ENCODE assay signal across 10 cellular contexts in genomic region chr17:38585056-38585804, GRCh38. TPM values are rescaled to one million over a fixed set of nuclear protein-coding genes. Genes with fewer than 3 reads are reported as not detected.
DNase-seq lines count a peak whose midpoint lies in the region; ATAC-seq, FAIRE-seq and TF ChIP-seq lines count a peak whose summit lies in the region.
"Had no signal": no experiment of that assay in that cellular context is flagged by ENCODE, and none has a peak within 500 bp of the region (broad histone marks: within the 10 kb centered on the region; RNA-seq: fewer than 3 reads in every experiment).

No MANE protein-coding gene starts in this region.

- H3K18ac ChIP-seq in H9 (ENCODE audit: insufficient read length, low read depth, low read length), result no peak overlapping the region

- H3K4me1 ChIP-seq in H9 (ENCODE audit: insufficient read depth, low read length), result no peaks in the 10 kb centered on the region
- peaks cover 51% of the 10 kb centered on the region for H3K4me1 ChIP-seq in PC-9 (replicated peaks; ENCODE audit: insufficient read depth)
- H3K4me1 ChIP-seq in MM.1S (ENCODE audit: low read length), result no peaks in the 10 kb centered on the region
- H3K4me1 ChIP-seq: prostate gland had no signal

- CTCF ChIA-PET in PC-9 (lab: Charles Lee), result interaction anchor here (0.5 to 2.0 kb wide), 6 partner anchors 18 to 162 kb away, joined by 3 to 27 read pairs (median 6); no protein-coding TSS in a partner anchor

- no peak overlapping the region for H2BK5ac ChIP-seq in H9 (ENCODE audit: insufficient read length, low read length)

- no peak overlapping the region for H2BK15ac ChIP-seq in H9 (ENCODE audit: low read depth, low read length)

- no peak overlapping the region for H2BK12ac ChIP-seq in H9 (ENCODE audit: insufficient read length, low read depth, low read length)

- no peaks in the 10 kb centered on the region for H4K20me1 ChIP-seq in H9 (ENCODE audit: control insufficient read depth, insufficient read depth, insufficient read length)
- H4K20me1 ChIP-seq in PC-9 (ENCODE audit: insufficient read depth), result 0 out of 2 replicates have a peak, but pooled peaks cover 3% of the 10 kb centered on the region
- H4K20me1 ChIP-seq in MM.1S (ENCODE audit: insufficient read depth, low read length), result no peaks in the 10 kb centered on the region

- H3K27me3 ChIP-seq in H9 (ENCODE audit: insufficient read depth, low read length) (peaks cover 1% of the 10 kb centered on the region; the same call in 1 of the 2 replicates), PC-9 (ENCODE audit: insufficient read depth, low read depth) (no peaks in the 10 kb centered on the region), MM.1S (replicated peaks; ENCODE audit: insufficient read depth, low read length) (peaks cover 74% of the 10 kb centered on the region)

- no peak overlapping the region for H2BK120ac ChIP-seq in H9 (ENCODE audit: low read depth, low read length, poor library complexity, severe bottlenecking)

- no peak overlapping the region for H4K5ac ChIP-seq in H9 (ENCODE audit: insufficient read length, low read depth, low read length)

- H3T11ph ChIP-seq in H9 (ENCODE audit: low read length), result no peak overlapping the region

- H3F3A ChIP-seq in PC-9 (ENCODE audit: insufficient read depth, low read depth) (peaks cover 36% of the 10 kb centered on the region), MM.1S (ENCODE audit: insufficient read depth, low read length) (no peaks in the 10 kb centered on the region)

- H3K4me2 ChIP-seq in H9 (ENCODE audit: insufficient read depth, insufficient read length, low read length), result no peak overlapping the region
- H3K4me2 ChIP-seq in PC-9, result peak overlapping the region; percentile 75
- H3K4me2 ChIP-seq in MM.1S (ENCODE audit: low read depth, low read length), result no peak overlapping the region; the same call in 1 of the 2 replicates

- peaks cover 45 to 60% of the 10 kb centered on the region in 2 experiments for H3K4me1 Mint-ChIP-seq in H9

- H3K14ac ChIP-seq in H9 (ENCODE audit: insufficient read depth, low read length), result no peak overlapping the region

- no peak for FAIRE-seq in D721Med (lab: Jason Lieb, UNC)

- H3K4me3 ChIP-seq in PC-9, result peak overlapping the region; percentile 34; the same call in 1 of the 2 replicates
- no peak overlapping the region for H3K4me3 ChIP-seq in MM.1S (ENCODE audit: low read length)
- H3K4me3 ChIP-seq: prostate gland had no signal

- no peak overlapping the region for H3K4ac ChIP-seq in H9 (ENCODE audit: low read depth, low read length)

- H3K36me3 ChIP-seq in PC-9 (ENCODE audit: low read depth), result no peaks in the 10 kb centered on the region
- H3K36me3 ChIP-seq in MM.1S (replicated peaks; ENCODE audit: insufficient read depth, low read length), result no peaks in the 10 kb centered on the region
- H3K36me3 ChIP-seq: prostate gland had no signal

- H3K23ac ChIP-seq in H9 (ENCODE audit: insufficient read length, low read depth, low read length), result no peak overlapping the region

- TF ChIP-seq CTCF in H9 (conservative IDR thresholded peaks at IDR 0.05) (no peak), PC-9 (conservative IDR thresholded peaks at IDR 0.05) (no peak), D721Med (IDR thresholded peaks at IDR 0.05; ENCODE audit: insufficient read depth, missing control alignments) (no peak), MM.1S (IDR thresholded peaks at IDR 0.05; ENCODE audit: low read length) (no peak)

- H3K56ac ChIP-seq in H9 (ENCODE audit: insufficient read length, low read depth, low read length), result no peak overlapping the region

- H2AFZ ChIP-seq in H9 (ENCODE audit: low read length), result no peak overlapping the region
- peak overlapping the region; percentile 66; the same call in 1 of the 2 replicates for H2AFZ ChIP-seq in PC-9
- H2AFZ ChIP-seq in MM.1S (ENCODE audit: low read length), result no peak overlapping the region

- ATAC-seq in left colon (peak; percentile 75), HG03108 (IDR thresholded peaks at IDR 0.05; ENCODE audit: unreplicated experiment) (no peak)

- peak overlapping the region in 1 of 3 experiments; percentile 87; a peak in 2 of 7 replicates for H3K27ac Mint-ChIP-seq in H9
- H3K27ac Mint-ChIP-seq: stimulated activated naive CD8-positive, alpha-beta T cell treated with anti-CD3 and anti-CD28 coated beads, Interleukin-15, amount 100 ng/mL, for 72 hours had no signal

- no peaks in the 10 kb centered on the region for H3K23me2 ChIP-seq in H9 (ENCODE audit: insufficient read length, low read depth, low read length, poor library complexity, severe bottlenecking)

- no peak overlapping the region for H2BK20ac ChIP-seq in H9 (ENCODE audit: low read depth, low read length, poor library complexity, severe bottlenecking)

- no peak overlapping the region for H4K91ac ChIP-seq in H9 (ENCODE audit: insufficient read length, low read depth, low read length)

- no TSS peak for BruUV-seq in PC-9 (replicated peaks; lab: Mats Ljungman, UMichigan)

- DNase-seq in COR-L47 (lab: John Stamatoyannopoulos, UW) (peak; percentile 77), H9 (peak; percentile 81), PC-9 (peak; percentile 55 to 82), left colon (peak in 1 of 2 donors; percentile 25), D721Med (ENCODE audit: insufficient read length, low spot score) (no peak), MM.1S (no peak), NCI-H524 treated with DMSO at 0.1 percent for 48 hours (lab: John Stamatoyannopoulos, UW) (no peak)

- H3K9me2 ChIP-seq in PC-9 (ENCODE audit: insufficient read depth), result no peaks in the 10 kb centered on the region
- H3K9me2 ChIP-seq in MM.1S (replicated peaks; ENCODE audit: insufficient read depth, low read length), result no peaks in the 10 kb centered on the region

- H3K27me3 Mint-ChIP-seq in H9 (ENCODE audit: low read depth), result peaks cover 58% of the 10 kb centered on the region

- H3K9me3 ChIP-seq in H9 (ENCODE audit: control insufficient read depth, low read depth, low read length) (no peaks in the 10 kb centered on the region), PC-9 (ENCODE audit: insufficient read depth, low read depth) (no peaks in the 10 kb centered on the region), MM.1S (replicated peaks; ENCODE audit: insufficient read depth, low read length) (no peaks in the 10 kb centered on the region)
- H3K9me3 ChIP-seq: prostate gland had no signal

- H3K9me3 Mint-ChIP-seq in H9, result no peaks in the 10 kb centered on the region
- H3K9me3 Mint-ChIP-seq: stimulated activated naive CD8-positive, alpha-beta T cell treated with anti-CD3 and anti-CD28 coated beads, Interleukin-15, amount 100 ng/mL, for 72 hours had no signal

- no peak overlapping the region for H3K9ac ChIP-seq in H9 (ENCODE audit: extremely low read depth, insufficient read length, low read length)
- no peak overlapping the region for H3K9ac ChIP-seq in MM.1S (ENCODE audit: low read length)

- H3K27ac ChIP-seq in H9 (ENCODE audit: insufficient read length, low read depth, low read length) (no peak overlapping the region), PC-9 (peak overlapping the region; percentile 84), MM.1S (ENCODE audit: low read length) (no peak overlapping the region)
- H3K27ac ChIP-seq: prostate gland had no signal

- no peaks in the 10 kb centered on the region for H3K79me1 ChIP-seq in H9 (ENCODE audit: insufficient read depth, low read depth, low read length, poor library complexity, severe bottlenecking)

- no peak overlapping the region for H4K8ac ChIP-seq in H9 (replicated peaks; ENCODE audit: insufficient read length, low read depth, low read length)

- POLR2A ChIA-PET in PC-9 (lab: Charles Lee; ENCODE audit: unreplicated experiment), result interaction anchor here (0.6 kb wide), 2 partner anchors 12 to 23 kb away, joined by 3 read pairs; no protein-coding TSS in a partner anchor

- WGBS in H9 (ENCODE audit: extremely low coverage, insufficient read length, low lambda C conversion rate), result no CpG with 5 or more reads among the region's 12 CpGs

- H3K36me3 Mint-ChIP-seq in H9 (ENCODE audit: insufficient read depth in 1 of 3, low read depth in 3 of 3), result no peaks in the 10 kb centered on the region

- intact Hi-C loops in PC-9 (cut with micrococcal nuclease; ENCODE audit: unreplicated experiment), result loop anchor here (2.0 kb wide), 1 partner anchor 162 kb away; no protein-coding TSS in a partner anchor
- intact Hi-C loops in left colon (cut with DNase I, micrococcal nuclease), result no loop called here

- H3K4me3 Mint-ChIP-seq in H9, result no peak overlapping the region

- H3K79me2 ChIP-seq in H9 (ENCODE audit: insufficient read depth, low read length) (no peaks in the 10 kb centered on the region), PC-9 (ENCODE audit: low read depth) (peaks cover 11% of the 10 kb centered on the region; the same call in 1 of the 2 replicates), MM.1S (ENCODE audit: low read length) (no peaks in the 10 kb centered on the region)

- H2AK5ac ChIP-seq in H9 (ENCODE audit: insufficient read length, low read length), result no peak overlapping the region

RNA-seq across cellular contexts. Expression of gene SRCIN1, which starts 20.5 kb away (rescaled TPM):
- 6.7 and 6.9 TPM in 2 replicates for total RNA-seq in H9 (2021)
- 16.7 and 23.7 TPM in 2 replicates for total RNA-seq in PC-9 (2021)
- 1 to 10 TPM; 3.1 TPM for total RNA-seq in left colon

Comparison
In these comparisons a context has a peak if more than half of its experiments do, and no peak if none do; other contexts are left out.
1. DNase-seq: peak in COR-L47 (single experiment), H9 (single experiment) and PC-9 (2 of 2); none in D721Med (single experiment), MM.1S (single experiment) and NCI-H524 treated with DMSO at 0.1 percent for 48 hours (single experiment).